ENCODE assay signal across 1 cellular context in genomic region chr12:80242341-80242740, GRCh38.
TF ChIP-seq lines count a peak whose summit lies in the region.

No MANE protein-coding gene starts in this region.

TF ChIP-seq in GM23338, 12 proteins besides CTCF, POLR2A, EP300 and RAD21 (continued from another document):
- no peak for TF ChIP-seq REST (IDR thresholded peaks at IDR 0.05; ENCODE audit: unreplicated experiment)
- no peak for TF ChIP-seq NANOG (IDR thresholded peaks at IDR 0.05; ENCODE audit: borderline replicate concordance)
- no peak for TF ChIP-seq POLR2AphosphoS5 (IDR thresholded peaks at IDR 0.05; ENCODE audit: low read depth)
- TF ChIP-seq EZH2phosphoT487 (IDR thresholded peaks at IDR 0.05; ENCODE audit: unreplicated experiment), result no peak
- TF ChIP-seq CREB1 (CRISPR knock-in tag; IDR thresholded peaks at IDR 0.05; ENCODE audit: low read depth), result no peak
- no peak for TF ChIP-seq ETS1 (IDR thresholded peaks at IDR 0.05)
- no peak for TF ChIP-seq ZNF331 (CRISPR knock-in tag; IDR thresholded peaks at IDR 0.05; ENCODE audit: low read depth)
- TF ChIP-seq ZNF114 (CRISPR knock-in tag; IDR thresholded peaks at IDR 0.05), result no peak
- no peak for TF ChIP-seq JUNB (IDR thresholded peaks at IDR 0.05; ENCODE audit: unreplicated experiment)
- no peak for TF ChIP-seq EZH2 (IDR thresholded peaks at IDR 0.05; ENCODE audit: low read depth, unreplicated experiment)
- no peak for TF ChIP-seq STAT1 (IDR thresholded peaks at IDR 0.05; ENCODE audit: unreplicated experiment)
